32 cellular contexts compared by ENCODE assay signal in genomic region chr15:101326026-101326315, GRCh38.
"Had no signal": no experiment of that assay in that cellular context is flagged by ENCODE, and none has a peak within 500 bp of the region (broad histone marks: within the 10 kb centered on the region; RNA-seq: fewer than 3 reads in every experiment).

No MANE protein-coding gene starts in this region.

- H3K36me3 ChIP-seq: ascending aorta, breast epithelium, cardiac muscle cell had no signal

- ATAC-seq: activated CD4-positive, alpha-beta T cell treated with anti-CD3 and anti-CD28 coated beads for 36 hours; activated CD8-positive, alpha-beta memory T cell treated with anti-CD3 and anti-CD28 coated beads, Interleukin-2, amount 10 ng/mL, durations not matched to agents 7 days and 5 days; activated CD8-positive, alpha-beta T cell treated with anti-CD3 and anti-CD28 coated beads, Interleukin-2, amount 10 ng/mL, durations not matched to agents 7 days and 5 days; esophagus mucosa; T-helper 17 cell had no signal

- H3K36me3 Mint-ChIP-seq: activated CD4-positive, alpha-beta memory T cell treated with anti-CD3 and anti-CD28 coated beads for 36 hours; activated CD8-positive, alpha-beta memory T cell treated with anti-CD3 and anti-CD28 coated beads, Interleukin-2, amount 10 ng/mL, durations not matched to agents 7 days and 5 days; activated naive CD4-positive, alpha-beta T cell treated with anti-CD3 and anti-CD28 coated beads, Interleukin-2, amount 50 U/mL, for 24 hours had no signal

- H3K9me3 Mint-ChIP-seq: activated CD4-positive, alpha-beta memory T cell treated with anti-CD3 and anti-CD28 coated beads for 36 hours; activated CD4-positive, alpha-beta T cell treated with anti-CD3 and anti-CD28 coated beads, Interleukin-2, amount 10 ng/mL, durations not matched to agents 24 days and 14 days; activated naive CD4-positive, alpha-beta T cell treated with anti-CD3 and anti-CD28 coated beads for 36 hours; activated naive CD4-positive, alpha-beta T cell treated with anti-CD3 and anti-CD28 coated beads, Interleukin-2, amount 50 U/mL, for 24 hours; activated naive CD8-positive, alpha-beta T cell treated with anti-CD3 and anti-CD28 coated beads, Interleukin-2, amount 10 ng/mL, durations not matched to agents 7 days and 5 days; activated T-helper 1 cell treated with anti-CD3 and anti-CD28 coated beads, Interleukin-12 subunit alpha, Interleukin-12 subunit beta, Interleukin-2, Interleukin-4 antibody, amounts not matched to agents 30 ng/mL and 10 ng/mL and 1 ng/mL, durations not matched to agents 14 hours and 24 hours and 36 hours; activated T-helper 2 cell treated with anti-CD3 and anti-CD28 coated beads, Interferon-gamma antibody, Interleukin-2, Interleukin-4, amounts not matched to agents 10 μg/mL and 5 μg/mL and 100 μg/mL, durations not matched to agents 14 hours and 24 hours and 36 hours; brain; central memory CD8-positive, alpha-beta T cell; dendritic cell treated with granulocyte-macrophage colony-stimulating factor and Interleukin-4, amounts not matched to agents 40 ng/mL and 50 ng/mL, for 4 days; endodermal cell; T-helper 2 cell treated with Interferon-gamma antibody and Interleukin-4, amounts not matched to agents 5 μg/mL and 100 μg/mL, for 36 hours had no signal

- H3K4me3 Mint-ChIP-seq: activated CD4-positive, alpha-beta memory T cell treated with anti-CD3 and anti-CD28 coated beads for 36 hours; activated CD4-positive, alpha-beta T cell treated with anti-CD3 and anti-CD28 coated beads for 36 hours; activated CD4-positive, alpha-beta T cell treated with anti-CD3 and anti-CD28 coated beads, Interleukin-2, amount 10 ng/mL, durations not matched to agents 24 days and 14 days; activated CD8-positive, alpha-beta memory T cell treated with anti-CD3 and anti-CD28 coated beads, Interleukin-2, amount 10 ng/mL, durations not matched to agents 7 days and 5 days; activated CD8-positive, alpha-beta T cell treated with anti-CD3 and anti-CD28 coated beads, Interleukin-2, amount 10 ng/mL, durations not matched to agents 7 days and 5 days; activated naive CD4-positive, alpha-beta T cell treated with anti-CD3 and anti-CD28 coated beads for 36 hours; activated naive CD4-positive, alpha-beta T cell treated with anti-CD3 and anti-CD28 coated beads, Interleukin-2, amount 50 U/mL, for 24 hours; activated naive CD8-positive, alpha-beta T cell treated with anti-CD3 and anti-CD28 coated beads, Interleukin-2, amount 10 ng/mL, durations not matched to agents 7 days and 5 days; activated T-helper 1 cell treated with anti-CD3 and anti-CD28 coated beads, Interleukin-12 subunit alpha, Interleukin-12 subunit beta, Interleukin-2, Interleukin-4 antibody, amounts not matched to agents 30 ng/mL and 10 ng/mL and 1 ng/mL, durations not matched to agents 14 hours and 24 hours and 36 hours; brain; central memory CD8-positive, alpha-beta T cell; dendritic cell treated with granulocyte-macrophage colony-stimulating factor and Interleukin-4, amounts not matched to agents 40 ng/mL and 50 ng/mL, for 4 days; endodermal cell; T-helper 17 cell; T-helper 2 cell treated with Interferon-gamma antibody and Interleukin-4, amounts not matched to agents 5 μg/mL and 100 μg/mL, for 36 hours had no signal

- H3K27me3 ChIP-seq: ascending aorta, breast epithelium had no signal

- H3K4me1 ChIP-seq: ascending aorta, breast epithelium had no signal

- H3K9me3 ChIP-seq: ascending aorta, breast epithelium had no signal

- H3K4me1 Mint-ChIP-seq: endodermal cell, T-helper 17 cell had no signal

- H3K4me3 ChIP-seq: ascending aorta, breast epithelium, cardiac muscle cell, coronary artery, dorsolateral prefrontal cortex had no signal

- DNase-seq: activated CD4-positive, alpha-beta memory T cell treated with anti-CD3 and anti-CD28 coated beads for 36 hours; activated CD4-positive, alpha-beta T cell treated with anti-CD3 and anti-CD28 coated beads for 36 hours; activated CD4-positive, alpha-beta T cell treated with anti-CD3 and anti-CD28 coated beads, Interleukin-2, amount 10 ng/mL, durations not matched to agents 24 days and 14 days; activated CD4-positive, CD25-positive, alpha-beta regulatory T cell; activated CD4-positive, CD25-positive, alpha-beta regulatory T cell treated with anti-CD3 and anti-CD28 coated beads, Interleukin-2, amount 50 U/mL, for 72 hours; activated CD8-positive, alpha-beta memory T cell treated with anti-CD3 and anti-CD28 coated beads, Interleukin-2, amount 10 ng/mL, durations not matched to agents 7 days and 5 days; activated CD8-positive, alpha-beta memory T cell treated with anti-CD3 and anti-CD28 coated beads, Interleukin-2, amount 50 U/mL, for 4 hours; activated CD8-positive, alpha-beta T cell treated with anti-CD3 and anti-CD28 coated beads, Interleukin-2, amount 10 ng/mL, durations not matched to agents 7 days and 5 days; activated effector memory CD4-positive, alpha-beta T cell treated with anti-CD3 and anti-CD28 coated beads, Interleukin-2, amount 50 U/mL, for 16 hours; activated naive CD4-positive, alpha-beta T cell treated with anti-CD3 and anti-CD28 coated beads for 36 hours; activated naive CD8-positive, alpha-beta T cell treated with anti-CD3 and anti-CD28 coated beads, Interleukin-2, amount 10 ng/mL, durations not matched to agents 7 days and 5 days; activated T-cell treated with anti-CD3 and anti-CD28 coated beads, Interleukin-2, amount 50 U/mL, for 1 hour; activated T-cell treated with anti-CD3 and anti-CD28 coated beads, Interleukin-2, amount 50 U/mL, for 48 hours; effector memory CD4-positive, alpha-beta T cell; foreskin fibroblast; T-helper 1 cell; T1000 had no signal

- H3K27ac ChIP-seq: ascending aorta, breast epithelium, cardiac muscle cell, coronary artery had no signal

- H3K27ac Mint-ChIP-seq: activated CD4-positive, alpha-beta memory T cell treated with anti-CD3 and anti-CD28 coated beads for 36 hours; activated CD4-positive, alpha-beta T cell treated with anti-CD3 and anti-CD28 coated beads for 36 hours; activated CD4-positive, alpha-beta T cell treated with anti-CD3 and anti-CD28 coated beads, Interleukin-2, amount 10 ng/mL, durations not matched to agents 24 days and 14 days; activated CD8-positive, alpha-beta memory T cell treated with anti-CD3 and anti-CD28 coated beads, Interleukin-2, amount 10 ng/mL, durations not matched to agents 7 days and 5 days; activated naive CD4-positive, alpha-beta T cell treated with anti-CD3 and anti-CD28 coated beads for 36 hours; activated naive CD4-positive, alpha-beta T cell treated with anti-CD3 and anti-CD28 coated beads, Interleukin-2, amount 50 U/mL, for 24 hours; activated naive CD8-positive, alpha-beta T cell treated with anti-CD3 and anti-CD28 coated beads, Interleukin-2, amount 10 ng/mL, durations not matched to agents 7 days and 5 days; activated T-helper 1 cell treated with anti-CD3 and anti-CD28 coated beads, Interleukin-12 subunit alpha, Interleukin-12 subunit beta, Interleukin-2, Interleukin-4 antibody, amounts not matched to agents 30 ng/mL and 10 ng/mL and 1 ng/mL, durations not matched to agents 14 hours and 24 hours and 36 hours; activated T-helper 2 cell treated with anti-CD3 and anti-CD28 coated beads, Interferon-gamma antibody, Interleukin-2, Interleukin-4, amounts not matched to agents 10 μg/mL and 5 μg/mL and 100 μg/mL, durations not matched to agents 14 hours and 24 hours and 36 hours; brain; dendritic cell treated with granulocyte-macrophage colony-stimulating factor and Interleukin-4, amounts not matched to agents 40 ng/mL and 50 ng/mL, for 4 days; endodermal cell; T-helper 17 cell; T-helper 2 cell treated with Interferon-gamma antibody and Interleukin-4, amounts not matched to agents 5 μg/mL and 100 μg/mL, for 36 hours had no signal
